ENCODE assay signal across 8 cellular contexts in genomic region chr17:42653179-42654124, GRCh38. TPM values are rescaled to one million over a fixed set of nuclear protein-coding genes. Genes with fewer than 3 reads are reported as not detected.
DNase-seq lines count a peak whose midpoint lies in the region; ATAC-seq and TF ChIP-seq lines count a peak whose summit lies in the region.

No MANE protein-coding gene starts in this region.

- H3K4me3 Mint-ChIP-seq in dendritic cell treated with granulocyte-macrophage colony-stimulating factor and Interleukin-4, amounts not matched to agents 40 ng/mL and 50 ng/mL, for 4 days: peak overlapping the region; percentile 57
- no peak overlapping the region for H3K4me3 Mint-ChIP-seq in natural killer cell treated with Interleukin-12 subunit alpha and Interleukin-12 subunit beta and Interleukin-15 and Interleukin-18, amount 100 ng/mL, for 72 hours

- intact Hi-C loops in dendritic cell treated with granulocyte-macrophage colony-stimulating factor and Interleukin-4, amounts not matched to agents 40 ng/mL and 50 ng/mL, for 4 days (cut with micrococcal nuclease): no loop called here
- intact Hi-C loops in left lung (cut with DNase I): no loop called here

- H3K27me3 Mint-ChIP-seq in dendritic cell treated with granulocyte-macrophage colony-stimulating factor and Interleukin-4, amounts not matched to agents 40 ng/mL and 50 ng/mL, for 4 days: peaks cover 41% of the 10 kb centered on the region
- peaks cover 11 to 26% of the 10 kb centered on the region in 2 donors for H3K27me3 Mint-ChIP-seq in natural killer cell treated with Interleukin-12 subunit alpha and Interleukin-12 subunit beta and Interleukin-15 and Interleukin-18, amount 100 ng/mL, for 72 hours

- H3K27ac ChIP-seq in left lung (peak overlapping the region; percentile 34 to 79), suprapubic skin (peak overlapping the region; percentile 64)
- no peak overlapping the region for H3K27ac ChIP-seq in effector memory CD4-positive, alpha-beta T cell (ENCODE audit: insufficient read depth, low read length, poor library complexity, severe bottlenecking)

- peaks cover 6% of the 10 kb centered on the region for H3K9me3 Mint-ChIP-seq in dendritic cell treated with granulocyte-macrophage colony-stimulating factor and Interleukin-4, amounts not matched to agents 40 ng/mL and 50 ng/mL, for 4 days
- H3K9me3 Mint-ChIP-seq in natural killer cell treated with Interleukin-12 subunit alpha and Interleukin-12 subunit beta and Interleukin-15 and Interleukin-18, amount 100 ng/mL, for 72 hours: no peaks in the 10 kb centered on the region

- peaks cover 22% of the 10 kb centered on the region for H3K4me1 Mint-ChIP-seq in dendritic cell treated with granulocyte-macrophage colony-stimulating factor and Interleukin-4, amounts not matched to agents 40 ng/mL and 50 ng/mL, for 4 days (ENCODE audit: low read depth)
- peaks cover 12 to 16% of the 10 kb centered on the region in 2 donors for H3K4me1 Mint-ChIP-seq in natural killer cell treated with Interleukin-12 subunit alpha and Interleukin-12 subunit beta and Interleukin-15 and Interleukin-18, amount 100 ng/mL, for 72 hours (ENCODE audit: low read depth in 2 of 2)

- H3K27ac Mint-ChIP-seq in dendritic cell treated with granulocyte-macrophage colony-stimulating factor and Interleukin-4, amounts not matched to agents 40 ng/mL and 50 ng/mL, for 4 days: no peak overlapping the region
- H3K27ac Mint-ChIP-seq in natural killer cell treated with Interleukin-12 subunit alpha and Interleukin-12 subunit beta and Interleukin-15 and Interleukin-18, amount 100 ng/mL, for 72 hours: no peak overlapping the region

- H3K4me1 ChIP-seq in left lung (peaks cover 0 to 5% of the 10 kb centered on the region in 2 donors), suprapubic skin (peaks cover 18% of the 10 kb centered on the region)
- H3K4me1 ChIP-seq in effector memory CD4-positive, alpha-beta T cell (ENCODE audit: control insufficient read depth, insufficient read depth, low read length, poor library complexity, severe bottlenecking): peaks cover 2% of the 10 kb centered on the region

- H3K36me3 ChIP-seq in left lung (no peaks in the 10 kb centered on the region), suprapubic skin (no peaks in the 10 kb centered on the region)
- H3K36me3 ChIP-seq in effector memory CD4-positive, alpha-beta T cell (ENCODE audit: control insufficient read depth, insufficient read depth, low read length): no peaks in the 10 kb centered on the region

- TF ChIP-seq CTCF in left lung (IDR thresholded peaks at IDR 0.05) (no peak), suprapubic skin (IDR thresholded peaks at IDR 0.05) (no peak)

- H3K9me3 ChIP-seq in left lung (no peaks in the 10 kb centered on the region), suprapubic skin (no peaks in the 10 kb centered on the region)
- no peaks in the 10 kb centered on the region for H3K9me3 ChIP-seq in effector memory CD4-positive, alpha-beta T cell (ENCODE audit: control insufficient read depth, low read length)

- no peak for TF ChIP-seq POLR2A in suprapubic skin (IDR thresholded peaks at IDR 0.05)

- ATAC-seq in left lung: peak; percentile 82
- no peak for ATAC-seq in natural killer cell treated with Interleukin-12 subunit alpha and Interleukin-12 subunit beta and Interleukin-15 and Interleukin-18, amount 100 ng/mL, for 72 hours

- WGBS in suprapubic skin: 15% methylated on average over 32 of the region's 42 CpGs

- no peak for TF ChIP-seq EP300 in suprapubic skin (IDR thresholded peaks at IDR 0.05)

- no peaks in the 10 kb centered on the region for H3K36me3 Mint-ChIP-seq in dendritic cell treated with granulocyte-macrophage colony-stimulating factor and Interleukin-4, amounts not matched to agents 40 ng/mL and 50 ng/mL, for 4 days (ENCODE audit: low read depth)
- no peaks in the 10 kb centered on the region for H3K36me3 Mint-ChIP-seq in natural killer cell treated with Interleukin-12 subunit alpha and Interleukin-12 subunit beta and Interleukin-15 and Interleukin-18, amount 100 ng/mL, for 72 hours

- H3K4me3 ChIP-seq in left lung (peak overlapping the region; percentile 10 to 26), suprapubic skin (peak overlapping the region; percentile 41)
- no peak overlapping the region for H3K4me3 ChIP-seq in effector memory CD4-positive, alpha-beta T cell (ENCODE audit: insufficient read depth, low read depth, low read length, poor library complexity, severe bottlenecking)

- DNase-seq in NCI-H146 (lab: John Stamatoyannopoulos, UW) (peak; percentile 57), left lung (peak in 1 of 2 donors; percentile 60), suprapubic skin (ENCODE audit: low spot score in 2 of 2) (peak in 1 of 2 donors; percentile 77), cortex of kidney (lab: John Stamatoyannopoulos, UW) (no peak), NCI-H524 (lab: John Stamatoyannopoulos, UW) (no peak)
- no peak for DNase-seq in natural killer cell treated with Interleukin-12 subunit alpha and Interleukin-12 subunit beta and Interleukin-15 and Interleukin-18, amount 100 ng/mL, for 72 hours (ENCODE audit: low spot score)
- DNase-seq in effector memory CD4-positive, alpha-beta T cell: no peak

- H3K27me3 ChIP-seq in left lung (peaks cover 0 to 14% of the 10 kb centered on the region in 2 donors), suprapubic skin (no peaks in the 10 kb centered on the region)
- H3K27me3 ChIP-seq in effector memory CD4-positive, alpha-beta T cell (replicated peaks; ENCODE audit: control insufficient read depth, insufficient read depth, low read length, poor library complexity, severe bottlenecking): peaks cover 6% of the 10 kb centered on the region

RNA-seq across cellular contexts. Expression of gene TUBG2, which starts 5.6 kb away (rescaled TPM):
- total RNA-seq in left lung (10 to 100 TPM; 13.1 to 19.5 TPM), suprapubic skin (10 to 100 TPM; 10.9 to 32.3 (median 12.7) TPM)
- total RNA-seq in natural killer cell treated with Interleukin-12 subunit alpha and Interleukin-12 subunit beta and Interleukin-15 and Interleukin-18, amount 100 ng/mL, for 72 hours: 1 to 10 TPM; 3.9 to 8.0 TPM

RNA-seq across cellular contexts. Expression of gene PLEKHH3, which starts 23.3 kb away (rescaled TPM):
- 10 to 100 TPM; 22.5 to 34.2 TPM for total RNA-seq in left lung
- 10 to 100 TPM; 38.7 to 58.4 (median 45.3) TPM for total RNA-seq in suprapubic skin
- total RNA-seq in natural killer cell treated with Interleukin-12 subunit alpha and Interleukin-12 subunit beta and Interleukin-15 and Interleukin-18, amount 100 ng/mL, for 72 hours: under 1 TPM in 1 of 2 donors, not detected in 1; 0.73 TPM

RNA-seq across cellular contexts. Expression of gene CCR10, which starts 28.2 kb away (rescaled TPM):
- total RNA-seq in left lung (1 to 10 TPM in 1 of 2 donors, under 1 TPM in 1; 0.55 to 1.2 TPM), suprapubic skin (1 to 10 TPM in 2 of 4 donors, under 1 TPM in 2; 0.29 to 1.2 (median 0.85) TPM)
- not detected for total RNA-seq in natural killer cell treated with Interleukin-12 subunit alpha and Interleukin-12 subunit beta and Interleukin-15 and Interleukin-18, amount 100 ng/mL, for 72 hours

RNA-seq across cellular contexts. Expression of gene CNTNAP1, which starts 28.9 kb away (rescaled TPM):
- total RNA-seq in left lung (10 to 100 TPM; 11.7 to 15.1 TPM), suprapubic skin (1 to 10 TPM in 3 of 4 donors, under 1 TPM in 1; 0.79 to 3.3 (median 1.2) TPM)
- total RNA-seq in natural killer cell treated with Interleukin-12 subunit alpha and Interleukin-12 subunit beta and Interleukin-15 and Interleukin-18, amount 100 ng/mL, for 72 hours: under 1 TPM; 0.17 to 0.39 TPM

RNA-seq across cellular contexts. Expression of gene TUBG1, which starts 44.0 kb away (rescaled TPM):
- total RNA-seq in left lung: 10 to 100 TPM; 42.6 to 63.2 TPM
- total RNA-seq in suprapubic skin: 10 to 100 TPM; 28.6 to 55.3 (median 54.2) TPM
- total RNA-seq in natural killer cell treated with Interleukin-12 subunit alpha and Interleukin-12 subunit beta and Interleukin-15 and Interleukin-18, amount 100 ng/mL, for 72 hours: 10 to 100 TPM; 59.1 to 99.4 TPM

Comparison
In these comparisons a context has a peak if more than half of its experiments do, and no peak if none do; other contexts are left out.
1. RNA of gene PLEKHH3, which starts 23.3 kb away (total RNA-seq): 38.7 to 58.4 TPM in suprapubic skin and 22.5 to 34.2 TPM in left lung; 0.73 TPM in natural killer cell treated with Interleukin-12 subunit alpha and Interleukin-12 subunit beta and Interleukin-15 and Interleukin-18, amount 100 ng/mL, for 72 hours; every median in the first group is over 10 times any median in the second.